In the genomic region with DNA sequence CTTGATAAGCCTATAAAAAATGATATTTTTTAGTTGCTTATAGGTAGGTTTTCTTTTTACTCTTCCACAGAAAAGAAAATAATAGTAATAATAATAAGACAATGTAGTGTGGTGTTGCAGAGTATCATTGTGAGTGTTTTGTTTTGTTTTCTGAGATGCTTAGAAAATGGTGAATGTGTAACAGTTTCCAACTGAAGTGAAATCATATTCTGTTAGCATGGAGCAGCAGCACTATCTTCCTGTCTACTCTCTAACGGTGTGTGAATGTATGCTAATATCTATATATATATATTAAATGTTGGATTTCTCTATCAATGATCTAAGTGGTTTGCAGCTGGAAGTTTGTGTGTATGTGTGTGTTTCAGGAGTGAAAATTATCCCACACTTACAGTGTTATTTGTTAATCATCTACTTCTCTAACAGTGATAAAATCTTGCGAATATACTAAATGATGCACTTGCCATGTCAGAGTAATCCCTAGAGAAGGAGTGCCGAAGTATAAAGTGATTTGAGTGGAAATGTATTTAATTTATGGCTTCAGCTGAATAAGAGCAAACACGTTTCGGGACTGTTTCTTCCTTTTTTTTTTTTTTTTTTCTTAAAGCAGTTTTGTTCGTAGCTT, we compare ENCODE assay signal across 2 cellular contexts.
TF ChIP-seq lines count a peak whose summit lies in the region.

No MANE protein-coding gene starts in this region.

TF ChIP-seq in SK-N-SH, 30 proteins besides CTCF, POLR2A, EP300 and RAD21 (continued from another document):
- TF ChIP-seq, protein P1, sequence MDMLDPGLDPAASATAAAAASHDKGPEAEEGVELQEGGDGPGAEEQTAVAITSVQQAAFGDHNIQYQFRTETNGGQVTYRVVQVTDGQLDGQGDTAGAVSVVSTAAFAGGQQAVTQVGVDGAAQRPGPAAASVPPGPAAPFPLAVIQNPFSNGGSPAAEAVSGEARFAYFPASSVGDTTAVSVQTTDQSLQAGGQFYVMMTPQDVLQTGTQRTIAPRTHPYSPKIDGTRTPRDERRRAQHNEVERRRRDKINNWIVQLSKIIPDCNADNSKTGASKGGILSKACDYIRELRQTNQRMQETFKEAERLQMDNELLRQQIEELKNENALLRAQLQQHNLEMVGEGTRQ (IDR thresholded peaks at IDR 0.05; ENCODE audit: borderline replicate concordance, low read depth, low read length): no peak
- TF ChIP-seq, protein P2, sequence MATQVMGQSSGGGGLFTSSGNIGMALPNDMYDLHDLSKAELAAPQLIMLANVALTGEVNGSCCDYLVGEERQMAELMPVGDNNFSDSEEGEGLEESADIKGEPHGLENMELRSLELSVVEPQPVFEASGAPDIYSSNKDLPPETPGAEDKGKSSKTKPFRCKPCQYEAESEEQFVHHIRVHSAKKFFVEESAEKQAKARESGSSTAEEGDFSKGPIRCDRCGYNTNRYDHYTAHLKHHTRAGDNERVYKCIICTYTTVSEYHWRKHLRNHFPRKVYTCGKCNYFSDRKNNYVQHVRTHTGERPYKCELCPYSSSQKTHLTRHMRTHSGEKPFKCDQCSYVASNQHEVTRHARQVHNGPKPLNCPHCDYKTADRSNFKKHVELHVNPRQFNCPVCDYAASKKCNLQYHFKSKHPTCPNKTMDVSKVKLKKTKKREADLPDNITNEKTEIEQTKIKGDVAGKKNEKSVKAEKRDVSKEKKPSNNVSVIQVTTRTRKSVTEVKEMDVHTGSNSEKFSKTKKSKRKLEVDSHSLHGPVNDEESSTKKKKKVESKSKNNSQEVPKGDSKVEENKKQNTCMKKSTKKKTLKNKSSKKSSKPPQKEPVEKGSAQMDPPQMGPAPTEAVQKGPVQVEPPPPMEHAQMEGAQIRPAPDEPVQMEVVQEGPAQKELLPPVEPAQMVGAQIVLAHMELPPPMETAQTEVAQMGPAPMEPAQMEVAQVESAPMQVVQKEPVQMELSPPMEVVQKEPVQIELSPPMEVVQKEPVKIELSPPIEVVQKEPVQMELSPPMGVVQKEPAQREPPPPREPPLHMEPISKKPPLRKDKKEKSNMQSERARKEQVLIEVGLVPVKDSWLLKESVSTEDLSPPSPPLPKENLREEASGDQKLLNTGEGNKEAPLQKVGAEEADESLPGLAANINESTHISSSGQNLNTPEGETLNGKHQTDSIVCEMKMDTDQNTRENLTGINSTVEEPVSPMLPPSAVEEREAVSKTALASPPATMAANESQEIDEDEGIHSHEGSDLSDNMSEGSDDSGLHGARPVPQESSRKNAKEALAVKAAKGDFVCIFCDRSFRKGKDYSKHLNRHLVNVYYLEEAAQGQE (IDR thresholded peaks at IDR 0.05; ENCODE audit: low read depth, low read length): no peak
- no peak for TF ChIP-seq YY1 (IDR thresholded peaks at IDR 0.05; ENCODE audit: low read depth)
- TF ChIP-seq ZBTB33 (IDR thresholded peaks at IDR 0.05; ENCODE audit: borderline replicate concordance, low read depth): no peak
- TF ChIP-seq, protein P3, sequence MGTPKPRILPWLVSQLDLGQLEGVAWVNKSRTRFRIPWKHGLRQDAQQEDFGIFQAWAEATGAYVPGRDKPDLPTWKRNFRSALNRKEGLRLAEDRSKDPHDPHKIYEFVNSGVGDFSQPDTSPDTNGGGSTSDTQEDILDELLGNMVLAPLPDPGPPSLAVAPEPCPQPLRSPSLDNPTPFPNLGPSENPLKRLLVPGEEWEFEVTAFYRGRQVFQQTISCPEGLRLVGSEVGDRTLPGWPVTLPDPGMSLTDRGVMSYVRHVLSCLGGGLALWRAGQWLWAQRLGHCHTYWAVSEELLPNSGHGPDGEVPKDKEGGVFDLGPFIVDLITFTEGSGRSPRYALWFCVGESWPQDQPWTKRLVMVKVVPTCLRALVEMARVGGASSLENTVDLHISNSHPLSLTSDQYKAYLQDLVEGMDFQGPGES (IDR thresholded peaks at IDR 0.05; ENCODE audit: low read depth, low read length): no peak
- TF ChIP-seq FOSL2 (IDR thresholded peaks at IDR 0.05; ENCODE audit: borderline replicate concordance, low read depth): no peak
- no peak for TF ChIP-seq FOXJ3 (CRISPR knock-in tag; IDR thresholded peaks at IDR 0.05)
- no peak for TF ChIP-seq NFIC (IDR thresholded peaks at IDR 0.05; ENCODE audit: borderline replicate concordance)
- no peak for TF ChIP-seq CHD2 (IDR thresholded peaks at IDR 0.05; ENCODE audit: low read length, partially characterized antibody)
- no peak for TF ChIP-seq RCOR1 (IDR thresholded peaks at IDR 0.05; ENCODE audit: low read length)
- TF ChIP-seq, protein P4, sequence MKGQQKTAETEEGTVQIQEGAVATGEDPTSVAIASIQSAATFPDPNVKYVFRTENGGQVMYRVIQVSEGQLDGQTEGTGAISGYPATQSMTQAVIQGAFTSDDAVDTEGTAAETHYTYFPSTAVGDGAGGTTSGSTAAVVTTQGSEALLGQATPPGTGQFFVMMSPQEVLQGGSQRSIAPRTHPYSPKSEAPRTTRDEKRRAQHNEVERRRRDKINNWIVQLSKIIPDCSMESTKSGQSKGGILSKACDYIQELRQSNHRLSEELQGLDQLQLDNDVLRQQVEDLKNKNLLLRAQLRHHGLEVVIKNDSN (IDR thresholded peaks at IDR 0.05; ENCODE audit: borderline replicate concordance, low read depth): no peak
- no peak for TF ChIP-seq SMC3 (IDR thresholded peaks at IDR 0.05; ENCODE audit: low read depth, low read length)
- TF ChIP-seq TEAD4 (IDR thresholded peaks at IDR 0.05; ENCODE audit: borderline replicate concordance, insufficient read depth): no peak
- no peak for TF ChIP-seq MEF2A (IDR thresholded peaks at IDR 0.05; ENCODE audit: borderline replicate concordance, low read depth)
- no peak for TF ChIP-seq GATA2 (CRISPR knock-in tag; IDR thresholded peaks at IDR 0.05)
- no peak for TF ChIP-seq EZH2phosphoT487 (IDR thresholded peaks at IDR 0.05; ENCODE audit: borderline replicate concordance, low read depth)
- TF ChIP-seq NRF1 (IDR thresholded peaks at IDR 0.05; ENCODE audit: low read depth, low read length): no peak
- no peak for TF ChIP-seq RXRA (IDR thresholded peaks at IDR 0.05; ENCODE audit: borderline replicate concordance, low read depth)

TF ChIP-seq in SK-N-SH treated with all-trans-retinoic acid at 6 μM for 48 hours, 23 proteins besides CTCF, POLR2A, EP300 and RAD21 (continued from another document):
- no peak for TF ChIP-seq GLIS3 (CRISPR knock-in tag; IDR thresholded peaks at IDR 0.05)
- no peak for TF ChIP-seq BACH2 (CRISPR knock-in tag; IDR thresholded peaks at IDR 0.05; ENCODE audit: borderline replicate concordance)
- TF ChIP-seq PPARA (CRISPR knock-in tag; IDR thresholded peaks at IDR 0.05; ENCODE audit: borderline replicate concordance): no peak
- TF ChIP-seq OSR1 (CRISPR knock-in tag; IDR thresholded peaks at IDR 0.05): no peak
